ENCODE assay signal across 1 cellular context in genomic region chr10:123972481-123973401, GRCh38.
A peak's percentile ranks its signal among the peaks of the same experiment; 100 is the strongest.
TF ChIP-seq lines count a peak whose summit lies in the region.

No MANE protein-coding gene starts in this region.

TF ChIP-seq in WTC11, 78 proteins besides CTCF, POLR2A, EP300 and RAD21 (continued from another document):
- TF ChIP-seq ATF6 (CRISPR knock-in tag; IDR thresholded peaks at IDR 0.05) (no peak), NFYB (CRISPR knock-in tag; conservative IDR thresholded peaks at IDR 0.05; ENCODE audit: low read depth) (no peak), AR (CRISPR knock-in tag; IDR thresholded peaks at IDR 0.05) (no peak), ZNF219 (CRISPR knock-in tag; IDR thresholded peaks at IDR 0.05; ENCODE audit: borderline replicate concordance) (no peak), USF1 (CRISPR knock-in tag; IDR thresholded peaks at IDR 0.05) (no peak), ZNF423 (CRISPR knock-in tag; IDR thresholded peaks at IDR 0.05) (0 out of 2 replicates have a peak, but pooled peaks have one; percentile 26), TEAD4 (CRISPR knock-in tag; IDR thresholded peaks at IDR 0.05) (no peak)
